Comparison of ENCODE assay signal across 1 cellular context in the genomic region with DNA sequence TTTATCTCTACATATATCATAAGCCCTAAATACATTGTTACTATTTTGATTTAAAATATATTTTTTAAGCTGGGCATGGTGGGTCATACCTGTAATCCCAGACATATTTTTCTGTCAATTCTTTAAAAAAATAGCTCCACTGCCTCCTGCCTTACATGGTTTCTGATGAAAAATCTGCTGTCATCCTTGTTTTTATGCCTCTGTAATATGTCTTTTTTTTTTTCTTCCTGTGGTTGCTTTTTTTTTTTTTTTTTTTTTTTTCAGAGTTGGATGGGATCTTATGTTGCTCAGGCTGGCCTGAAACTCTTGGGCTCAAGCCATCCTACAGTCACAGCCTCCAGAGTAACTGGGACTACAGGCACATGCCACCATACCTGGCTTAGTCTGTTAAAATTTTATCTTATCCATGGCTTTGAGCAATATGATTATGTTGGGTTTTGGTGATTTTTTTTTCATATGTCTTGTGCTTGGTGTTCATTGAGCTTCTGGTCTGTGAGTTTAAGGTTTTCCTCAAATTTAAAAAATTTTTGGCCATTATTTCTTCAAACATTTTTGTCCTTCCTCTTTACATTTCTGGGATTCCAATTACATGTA.
TF ChIP-seq lines count a peak whose summit lies in the region.

No MANE protein-coding gene starts in this region.

TF ChIP-seq in K562, 482 proteins besides CTCF, POLR2A, EP300 and RAD21 (continued from another document):
- TF ChIP-seq, protein P1, sequence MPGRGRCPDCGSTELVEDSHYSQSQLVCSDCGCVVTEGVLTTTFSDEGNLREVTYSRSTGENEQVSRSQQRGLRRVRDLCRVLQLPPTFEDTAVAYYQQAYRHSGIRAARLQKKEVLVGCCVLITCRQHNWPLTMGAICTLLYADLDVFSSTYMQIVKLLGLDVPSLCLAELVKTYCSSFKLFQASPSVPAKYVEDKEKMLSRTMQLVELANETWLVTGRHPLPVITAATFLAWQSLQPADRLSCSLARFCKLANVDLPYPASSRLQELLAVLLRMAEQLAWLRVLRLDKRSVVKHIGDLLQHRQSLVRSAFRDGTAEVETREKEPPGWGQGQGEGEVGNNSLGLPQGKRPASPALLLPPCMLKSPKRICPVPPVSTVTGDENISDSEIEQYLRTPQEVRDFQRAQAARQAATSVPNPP (IDR thresholded peaks at IDR 0.05; ENCODE audit: borderline replicate concordance, insufficient read depth, insufficient read length) = no peak
- TF ChIP-seq NBN (IDR thresholded peaks at IDR 0.05; ENCODE audit: low read depth) (peak; percentile 64; the same call in 1 of the 2 replicates), ZKSCAN1 (IDR thresholded peaks at IDR 0.05; ENCODE audit: low read depth, low read length) (no peak), CBX1 (IDR thresholded peaks at IDR 0.05; ENCODE audit: low read depth) (peak; percentile 94), HDAC2 (IDR thresholded peaks at IDR 0.05) (peak; percentile 25; the same call in 1 of the 2 replicates), BRF1 (IDR thresholded peaks at IDR 0.05; ENCODE audit: borderline replicate concordance, extremely low read depth, insufficient read length) (no peak), HLTF (IDR thresholded peaks at IDR 0.05) (peak; percentile 75; the same call in 1 of the 2 replicates), JUND (IDR thresholded peaks at IDR 0.05; ENCODE audit: borderline replicate concordance, low read depth, low read length) (no peak), JUND (tag; IDR thresholded peaks at IDR 0.05; ENCODE audit: borderline replicate concordance, low read depth, low read length) (peak; percentile 34; the same call in 1 of the 3 replicates), ARNT (IDR thresholded peaks at IDR 0.05) (peak; percentile 25 to 72; a peak in 2 of 4 replicates), TRIM28 (IDR thresholded peaks at IDR 0.05) (peak; percentile 100), RBM25 (IDR thresholded peaks at IDR 0.05; ENCODE audit: low read depth, low read length, severe bottlenecking) (peak; percentile 61), FOXJ2 (tag; IDR thresholded peaks at IDR 0.05) (no peak), ZEB2 (IDR thresholded peaks at IDR 0.05) (0 out of 2 replicates have a peak, but pooled peaks have one; percentile 44), XRCC5 (IDR thresholded peaks at IDR 0.05; ENCODE audit: low read depth, low read length) (no peak), TEAD4 (IDR thresholded peaks at IDR 0.05; ENCODE audit: low read length) (peak; percentile 53; the same call in 1 of the 2 replicates), TEAD4 (CRISPR knock-in tag; IDR thresholded peaks at IDR 0.05; ENCODE audit: borderline replicate concordance) (no peak), JUN (IDR thresholded peaks at IDR 0.05; ENCODE audit: borderline replicate concordance, low read depth, low read length) (0 out of 2 replicates have a peak, but pooled peaks have one; percentile 10), JUN (CRISPR knock-in tag; IDR thresholded peaks at IDR 0.05; ENCODE audit: borderline replicate concordance) (no peak), CREM (IDR thresholded peaks at IDR 0.05; ENCODE audit: low read depth) (peak; percentile 12; the same call in 1 of the 2 replicates), ASH1L (IDR thresholded peaks at IDR 0.05; ENCODE audit: borderline replicate concordance, low read depth, partially characterized antibody) (peak; percentile 28)
- TF ChIP-seq, protein P2, sequence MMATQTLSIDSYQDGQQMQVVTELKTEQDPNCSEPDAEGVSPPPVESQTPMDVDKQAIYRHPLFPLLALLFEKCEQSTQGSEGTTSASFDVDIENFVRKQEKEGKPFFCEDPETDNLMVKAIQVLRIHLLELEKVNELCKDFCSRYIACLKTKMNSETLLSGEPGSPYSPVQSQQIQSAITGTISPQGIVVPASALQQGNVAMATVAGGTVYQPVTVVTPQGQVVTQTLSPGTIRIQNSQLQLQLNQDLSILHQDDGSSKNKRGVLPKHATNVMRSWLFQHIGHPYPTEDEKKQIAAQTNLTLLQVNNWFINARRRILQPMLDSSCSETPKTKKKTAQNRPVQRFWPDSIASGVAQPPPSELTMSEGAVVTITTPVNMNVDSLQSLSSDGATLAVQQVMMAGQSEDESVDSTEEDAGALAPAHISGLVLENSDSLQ (IDR thresholded peaks at IDR 0.05) = 0 out of 2 replicates have a peak, but pooled peaks have one; percentile 17
- TF ChIP-seq, protein P3, sequence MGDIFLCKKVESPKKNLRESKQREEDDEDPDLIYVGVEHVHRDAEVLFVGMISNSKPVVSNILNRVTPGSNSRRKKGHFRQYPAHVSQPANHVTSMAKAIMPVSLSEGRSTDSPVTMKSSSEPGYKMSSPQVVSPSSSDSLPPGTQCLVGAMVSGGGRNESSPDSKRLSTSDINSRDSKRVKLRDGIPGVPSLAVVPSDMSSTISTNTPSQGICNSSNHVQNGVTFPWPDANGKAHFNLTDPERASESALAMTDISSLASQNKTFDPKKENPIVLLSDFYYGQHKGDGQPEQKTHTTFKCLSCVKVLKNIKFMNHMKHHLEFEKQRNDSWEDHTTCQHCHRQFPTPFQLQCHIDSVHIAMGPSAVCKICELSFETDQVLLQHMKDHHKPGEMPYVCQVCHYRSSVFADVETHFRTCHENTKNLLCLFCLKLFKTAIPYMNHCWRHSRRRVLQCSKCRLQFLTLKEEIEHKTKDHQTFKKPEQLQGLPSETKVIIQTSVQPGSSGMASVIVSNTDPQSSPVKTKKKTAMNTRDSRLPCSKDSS (IDR thresholded peaks at IDR 0.05; ENCODE audit: low read depth, partially characterized antibody) = peak; percentile 89
- TF ChIP-seq, protein P4, sequence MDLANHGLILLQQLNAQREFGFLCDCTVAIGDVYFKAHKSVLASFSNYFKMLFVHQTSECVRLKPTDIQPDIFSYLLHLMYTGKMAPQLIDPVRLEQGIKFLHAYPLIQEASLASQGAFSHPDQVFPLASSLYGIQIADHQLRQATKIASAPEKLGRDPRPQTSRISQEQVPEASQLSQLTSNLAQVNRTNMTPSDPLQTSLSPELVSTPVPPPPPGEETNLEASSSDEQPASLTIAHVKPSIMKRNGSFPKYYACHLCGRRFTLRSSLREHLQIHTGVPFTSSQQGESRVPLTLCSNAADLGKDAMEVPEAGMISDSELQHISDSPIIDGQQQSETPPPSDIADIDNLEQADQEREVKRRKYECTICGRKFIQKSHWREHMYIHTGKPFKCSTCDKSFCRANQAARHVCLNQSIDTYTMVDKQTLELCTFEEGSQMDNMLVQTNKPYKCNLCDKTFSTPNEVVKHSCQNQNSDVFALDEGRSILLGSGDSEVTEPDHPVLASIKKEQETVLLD (IDR thresholded peaks at IDR 0.05) = no peak
- TF ChIP-seq, protein P5, sequence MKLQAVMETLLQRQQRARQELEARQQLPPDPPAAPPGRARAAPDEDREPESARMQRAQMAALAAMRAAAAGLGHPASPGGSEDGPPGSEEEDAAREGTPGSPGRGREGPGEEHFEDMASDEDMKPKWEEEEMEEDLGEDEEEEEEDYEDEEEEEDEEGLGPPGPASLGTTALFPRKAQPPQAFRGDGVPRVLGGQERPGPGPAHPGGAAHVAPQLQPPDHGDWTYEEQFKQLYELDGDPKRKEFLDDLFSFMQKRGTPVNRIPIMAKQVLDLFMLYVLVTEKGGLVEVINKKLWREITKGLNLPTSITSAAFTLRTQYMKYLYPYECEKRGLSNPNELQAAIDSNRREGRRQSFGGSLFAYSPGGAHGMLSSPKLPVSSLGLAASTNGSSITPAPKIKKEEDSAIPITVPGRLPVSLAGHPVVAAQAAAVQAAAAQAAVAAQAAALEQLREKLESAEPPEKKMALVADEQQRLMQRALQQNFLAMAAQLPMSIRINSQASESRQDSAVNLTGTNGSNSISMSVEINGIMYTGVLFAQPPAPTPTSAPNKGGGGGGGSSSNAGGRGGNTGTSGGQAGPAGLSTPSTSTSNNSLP (IDR thresholded peaks at IDR 0.05; ENCODE audit: borderline replicate concordance, low read depth, low read length) = peak; percentile 86; the same call in 1 of the 2 replicates
